Comparison of ENCODE assay signal across 19 cellular contexts in genomic region chr4:41460641-41461040, GRCh38.
A peak's percentile ranks its signal among the peaks of the same experiment; 100 is the strongest.
DNase-seq lines count a peak whose midpoint lies in the region; FAIRE-seq and TF ChIP-seq lines count a peak whose summit lies in the region.
"Had no signal": no experiment of that assay in that cellular context is flagged by ENCODE, and none has a peak within 500 bp of the region (broad histone marks: within the 10 kb centered on the region; RNA-seq: fewer than 3 reads in every experiment).

No MANE protein-coding gene starts in this region.

- H3K36me3 Mint-ChIP-seq in activated CD4-positive, alpha-beta memory T cell treated with anti-CD3 and anti-CD28 coated beads for 36 hours: no peaks in the 10 kb centered on the region
- H3K36me3 Mint-ChIP-seq: CD4-positive, CD25-positive, alpha-beta regulatory T cell; CD8-positive, alpha-beta T cell had no signal

- no peaks in the 10 kb centered on the region for H3K9me3 Mint-ChIP-seq in activated CD4-positive, alpha-beta memory T cell treated with anti-CD3 and anti-CD28 coated beads for 36 hours
- H3K9me3 Mint-ChIP-seq: H9 had no signal

- peak; percentile 34 for DNase-seq in NCI-H748 (lab: John Stamatoyannopoulos, UW; ENCODE audit: unreplicated experiment)
- no peak for DNase-seq in NCI-H748 treated with DMSO at 0.1 percent for 48 hours (lab: John Stamatoyannopoulos, UW)
- DNase-seq in NCI-H2029 (lab: John Stamatoyannopoulos, UW): peak; percentile 27
- DNase-seq in NCI-H774 (lab: John Stamatoyannopoulos, UW): peak; percentile 45
- DNase-seq in H54 (ENCODE audit: insufficient read length, low spot score): no peak
- no peak for DNase-seq in activated CD4-positive, alpha-beta memory T cell treated with anti-CD3 and anti-CD28 coated beads for 36 hours
- no peak for DNase-seq in NCI-H1092 (lab: John Stamatoyannopoulos, UW)
- DNase-seq in amniotic stem cell (lab: John Stamatoyannopoulos, UW): no peak
- DNase-seq: BE2C; Caco-2; CD4-positive, CD25-positive, alpha-beta regulatory T cell; CD8-positive, alpha-beta T cell; DMS153; DND-41; H9 had no signal

- TF ChIP-seq POLR2A in H54 (IDR thresholded peaks at IDR 0.05; ENCODE audit: low read depth, low read length): no peak

- no peak overlapping the region for H3K27ac Mint-ChIP-seq in activated CD4-positive, alpha-beta memory T cell treated with anti-CD3 and anti-CD28 coated beads for 36 hours
- H3K27ac Mint-ChIP-seq: CD4-positive, CD25-positive, alpha-beta regulatory T cell; CD8-positive, alpha-beta T cell; H9 had no signal

- H3K4me3 Mint-ChIP-seq in activated CD4-positive, alpha-beta memory T cell treated with anti-CD3 and anti-CD28 coated beads for 36 hours: no peak overlapping the region
- H3K4me3 Mint-ChIP-seq: CD4-positive, CD25-positive, alpha-beta regulatory T cell; CD8-positive, alpha-beta T cell; H9 had no signal

- no peaks in the 10 kb centered on the region for H3K4me1 Mint-ChIP-seq in activated CD4-positive, alpha-beta memory T cell treated with anti-CD3 and anti-CD28 coated beads for 36 hours (ENCODE audit: low read depth)
- H3K4me1 Mint-ChIP-seq: CD4-positive, CD25-positive, alpha-beta regulatory T cell had no signal

- no peak for FAIRE-seq in H54 (lab: Jason Lieb, UNC)
- FAIRE-seq: A204.1, G401.6, GM12878, H1 had no signal

- POLR2A ChIA-PET in activated CD4-positive, alpha-beta memory T cell treated with anti-CD3 and anti-CD28 coated beads for 36 hours (lab: Charles Lee): no interaction called here

- CTCF ChIA-PET in activated CD4-positive, alpha-beta memory T cell treated with anti-CD3 and anti-CD28 coated beads for 36 hours (lab: Charles Lee): no interaction called here

- no peaks in the 10 kb centered on the region for H3K27me3 Mint-ChIP-seq in activated CD4-positive, alpha-beta memory T cell treated with anti-CD3 and anti-CD28 coated beads for 36 hours
- H3K27me3 Mint-ChIP-seq: CD4-positive, CD25-positive, alpha-beta regulatory T cell had no signal

- intact Hi-C loops in activated CD4-positive, alpha-beta memory T cell treated with anti-CD3 and anti-CD28 coated beads for 36 hours (cut with micrococcal nuclease): no loop called here

Comparison
In these comparisons a context has a peak if more than half of its experiments do, and no peak if none do; other contexts are left out.
1. DNase-seq: peak in NCI-H748 (single experiment), NCI-H2029 (single experiment) and NCI-H774 (single experiment); none in NCI-H748 treated with DMSO at 0.1 percent for 48 hours (single experiment), H54 (single experiment), activated CD4-positive, alpha-beta memory T cell treated with anti-CD3 and anti-CD28 coated beads for 36 hours (single experiment), NCI-H1092 (single experiment) and amniotic stem cell (single experiment).